1 cellular context compared by ENCODE assay signal in genomic region chr16:75097941-75098897, GRCh38.
TF ChIP-seq lines count a peak whose summit lies in the region.

No MANE protein-coding gene starts in this region.

TF ChIP-seq in SK-N-SH treated with all-trans-retinoic acid at 6 μM for 48 hours, 23 proteins besides CTCF, POLR2A, EP300 and RAD21 (continued from another document):
- TF ChIP-seq TSHZ2 (CRISPR knock-in tag; IDR thresholded peaks at IDR 0.05), result no peak
- no peak for TF ChIP-seq CREB5 (CRISPR knock-in tag; IDR thresholded peaks at IDR 0.05; ENCODE audit: low read depth)
TF ChIP-seq in SK-N-SH treated with all-trans-retinoic acid at 6 μM for 48 hours: peak in this region for 0.
